In the genomic region with DNA sequence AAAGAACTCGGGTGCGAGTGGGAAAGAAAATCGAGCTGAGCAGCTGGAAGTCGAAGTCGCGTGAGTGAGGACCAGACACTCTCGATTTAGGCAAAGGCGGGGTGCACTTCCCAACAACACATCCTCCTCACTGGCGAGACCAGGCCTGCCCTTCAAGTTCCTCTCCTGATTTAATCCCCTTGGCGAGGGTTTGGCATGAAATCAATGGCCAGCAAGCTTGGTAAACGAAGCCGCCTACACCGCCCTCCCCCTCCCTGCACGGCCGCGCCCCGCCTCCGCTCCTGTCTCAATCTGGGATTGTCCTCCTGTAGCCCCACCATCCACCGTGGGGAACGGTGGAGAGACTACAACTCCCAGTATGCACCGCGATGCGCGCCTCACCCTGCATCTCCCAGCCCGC, we compare ENCODE assay signal across 7 cellular contexts. TPM values are rescaled to one million over a fixed set of nuclear protein-coding genes. Genes with fewer than 3 reads are reported as not detected.
"Had no signal": no experiment of that assay in that cellular context is flagged by ENCODE, and none has a peak within 500 bp of the region (broad histone marks: within the 10 kb centered on the region; RNA-seq: fewer than 3 reads in every experiment).

TSS of gene TP53TG3B (plus strand) at position 301 of the 400 bp plus-strand sequence. CDS start at position 369, 68 bp downstream.

RNA-seq across cellular contexts. Expression of gene TP53TG3B, which starts in this region (rescaled TPM):
- polyA plus RNA-seq: naive thymus-derived CD8-positive, alpha-beta T cell; neural cell; right cardiac atrium; sigmoid colon; small intestine; smooth muscle cell; spleen had no signal
